26 cellular contexts compared by ENCODE assay signal in genomic region chr12:106712768-106713167, GRCh38.
"Had no signal": no experiment of that assay in that cellular context is flagged by ENCODE, and none has a peak within 500 bp of the region (broad histone marks: within the 10 kb centered on the region; RNA-seq: fewer than 3 reads in every experiment).

No MANE protein-coding gene starts in this region.

- H3K4me3 ChIP-seq: left lung, lower lobe of right lung, neural progenitor cell, pancreas, prostate gland, sigmoid colon, smooth muscle cell, suprapubic skin, thoracic aorta, tibial artery, uterus had no signal

- H2AFZ ChIP-seq: neural progenitor cell had no signal

- H3K9ac ChIP-seq: neural progenitor cell had no signal

- H3K36me3 ChIP-seq: left lung, lower lobe of right lung, neural progenitor cell, pancreas, prostate gland, sigmoid colon, suprapubic skin, thoracic aorta, tibial artery, uterus had no signal

- FAIRE-seq: keratinocyte, pancreas had no signal

- H3K4me2 ChIP-seq: neural progenitor cell, smooth muscle cell had no signal

- H3K9me3 ChIP-seq: left lung, lower lobe of right lung, pancreas, prostate gland, sigmoid colon, suprapubic skin, thoracic aorta, tibial artery, uterus had no signal

- DNase-seq: hippocampal formation; kidney glomerular epithelial cell; left cardiac atrium; left lung; lower lobe of right lung; mammary epithelial cell; mesenchymal stem cell; naive B cell; natural killer cell; nephron progenitor cell; pancreas; posterior cingulate gyrus; retina; right cardiac atrium; sigmoid colon; stimulated activated CD4-positive, alpha-beta T cell treated with anti-CD3 and anti-CD28 coated beads, Interleukin-1b, Interleukin-23, amount 100 ng/mL, for 48 hours; stimulated activated CD4-positive, alpha-beta T cell treated with anti-CD3 and anti-CD28 coated beads, Interleukin-4, amount 100 ng/mL, for 1 hour; stimulated activated naive CD4-positive, alpha-beta T cell; tibial artery; uterus had no signal

- H3K27ac ChIP-seq: left lung, lower lobe of right lung, neural progenitor cell, pancreas, prostate gland, sigmoid colon, suprapubic skin, thoracic aorta, tibial artery, uterus had no signal

- H3K27me3 ChIP-seq: neural progenitor cell, pancreas, sigmoid colon, suprapubic skin, tibial artery, uterus had no signal

- ATAC-seq: left cardiac atrium, left lung, lower lobe of right lung, natural killer cell, pancreas, right cardiac atrium had no signal

- H3K4me1 ChIP-seq: left lung, lower lobe of right lung, pancreas, prostate gland, sigmoid colon, suprapubic skin, tibial artery, uterus had no signal
